In genomic region chr5:43412151-43412550, GRCh38 we compare ENCODE assay signal across 1 cellular context.
TF ChIP-seq lines count a peak whose summit lies in the region.

CCL28 (minus strand) TSS chr5:43412391; CDS start chr5:43412316, 75 bp downstream.

TF ChIP-seq in GM23338, 12 proteins besides CTCF, POLR2A, EP300 and RAD21 (continued from another document):
- TF ChIP-seq ZNF462 (CRISPR knock-in tag; IDR thresholded peaks at IDR 0.05) (no peak), ZNF114 (CRISPR knock-in tag; IDR thresholded peaks at IDR 0.05) (no peak), POLR2AphosphoS5 (IDR thresholded peaks at IDR 0.05; ENCODE audit: low read depth) (no peak), ETS1 (IDR thresholded peaks at IDR 0.05) (no peak), JUNB (IDR thresholded peaks at IDR 0.05; ENCODE audit: unreplicated experiment) (no peak), EZH2phosphoT487 (IDR thresholded peaks at IDR 0.05; ENCODE audit: unreplicated experiment) (no peak), NANOG (IDR thresholded peaks at IDR 0.05; ENCODE audit: borderline replicate concordance) (no peak), ZNF331 (CRISPR knock-in tag; IDR thresholded peaks at IDR 0.05; ENCODE audit: low read depth) (no peak), EZH2 (IDR thresholded peaks at IDR 0.05; ENCODE audit: low read depth, unreplicated experiment) (no peak), REST (IDR thresholded peaks at IDR 0.05; ENCODE audit: unreplicated experiment) (no peak)
TF ChIP-seq in GM23338: peak in this region for 0.
